ENCODE assay signal across 17 cellular contexts in genomic region chr2:157685572-157685971, GRCh38. TPM values are rescaled to one million over a fixed set of nuclear protein-coding genes. Genes with fewer than 3 reads are reported as not detected.
"Had no signal": no experiment of that assay in that cellular context is flagged by ENCODE, and none has a peak within 500 bp of the region (broad histone marks: within the 10 kb centered on the region; RNA-seq: fewer than 3 reads in every experiment).

No MANE protein-coding gene starts in this region.

- H3K36me3 ChIP-seq: esophagus squamous epithelium, pancreas, right lobe of liver, tibial artery, upper lobe of left lung had no signal

- ATAC-seq: effector memory CD8-positive, alpha-beta T cell; left lobe of liver; natural killer cell; pancreas; right lobe of liver; stimulated activated memory B cell treated with anti-CD40 and anti-IgM and Interleukin-4, amounts not matched to agents 10 μg/mL and 1 μg/mL and 100 μg/mL, for 72 hours; stimulated activated naive CD8-positive, alpha-beta T cell treated with anti-CD3 and anti-CD28 coated beads, Interleukin-15, Interleukin-2, amounts not matched to agents 100 U/mL and 50 U/mL, for 24 hours had no signal

- H3K4me1 ChIP-seq: esophagus squamous epithelium, pancreas, right lobe of liver, testis, tibial artery, upper lobe of left lung had no signal

- H3K4me3 ChIP-seq: coronary artery, esophagus squamous epithelium, pancreas, right lobe of liver, testis, tibial artery, upper lobe of left lung had no signal

- H3K27ac ChIP-seq: coronary artery, esophagus squamous epithelium, pancreas, right lobe of liver, testis, tibial artery, upper lobe of left lung had no signal

- H3K9me3 ChIP-seq: esophagus squamous epithelium, pancreas, right lobe of liver, testis, tibial artery, upper lobe of left lung had no signal

- H3K27me3 ChIP-seq: esophagus squamous epithelium, pancreas, right lobe of liver, testis, tibial artery, upper lobe of left lung had no signal

- DNase-seq: effector memory CD8-positive, alpha-beta T cell; erythroblast; esophagus squamous epithelium; immature natural killer cell; natural killer cell; occipital lobe; pancreas; right lobe of liver; stimulated activated CD4-positive, alpha-beta T cell treated with anti-CD3 and anti-CD28 coated beads, Interleukin-4, amount 100 ng/mL, for 4 hours; stimulated activated naive CD8-positive, alpha-beta T cell treated with anti-CD3 and anti-CD28 coated beads, Interleukin-15, Interleukin-2, amounts not matched to agents 100 U/mL and 50 U/mL, for 24 hours; substantia nigra; testis; tibial artery; upper lobe of left lung had no signal

RNA-seq across cellular contexts. Expression of gene ACVR1C, which starts 56.9 kb away (rescaled TPM):
- polyA plus RNA-seq: immature natural killer cell had no signal
